ENCODE assay signal across 18 cellular contexts in genomic region chr11:92267968-92268367, GRCh38. TPM values are rescaled to one million over a fixed set of nuclear protein-coding genes. Genes with fewer than 3 reads are reported as not detected.
DNase-seq lines count a peak whose midpoint lies in the region; TF ChIP-seq lines count a peak whose summit lies in the region.
"Had no signal": no experiment of that assay in that cellular context is flagged by ENCODE, and none has a peak within 500 bp of the region (broad histone marks: within the 10 kb centered on the region; RNA-seq: fewer than 3 reads in every experiment).

No MANE protein-coding gene starts in this region.

- H3K9ac ChIP-seq in endodermal cell (ENCODE audit: extremely low read depth, low read length, poor library complexity, severe bottlenecking), result no peak overlapping the region

- H3K27me3 ChIP-seq in SJSA1 (replicated peaks), result no peaks in the 10 kb centered on the region
- peaks cover 16% of the 10 kb centered on the region for H3K27me3 ChIP-seq in endodermal cell (ENCODE audit: control insufficient read depth, insufficient read depth, low read length, poor library complexity, severe bottlenecking)
- H3K27me3 ChIP-seq: MG63 had no signal

- no peak overlapping the region for H3K27ac ChIP-seq in HEK293 (ENCODE audit: extremely low read depth, low read depth, low read length)
- peak overlapping the region; percentile 92; the same call in 1 of the 2 replicates for H3K27ac ChIP-seq in SJSA1
- no peak overlapping the region for H3K27ac ChIP-seq in endodermal cell (ENCODE audit: low read depth, low read length)

- H3K4me1 ChIP-seq in HEK293 (ENCODE audit: control insufficient read depth, insufficient read depth, low read length) (no peaks in the 10 kb centered on the region), SJSA1 (replicated peaks) (peaks cover 25% of the 10 kb centered on the region), endodermal cell (ENCODE audit: control insufficient read depth, insufficient read depth, low read length) (peaks cover 8% of the 10 kb centered on the region)

- H3K9me3 ChIP-seq in HEK293 (ENCODE audit: control insufficient read depth, insufficient read depth, low read depth, low read length) (no peaks in the 10 kb centered on the region), SJSA1 (replicated peaks) (no peaks in the 10 kb centered on the region), endodermal cell (ENCODE audit: control insufficient read depth, low read length) (no peaks in the 10 kb centered on the region)
- H3K9me3 ChIP-seq: MG63 had no signal

- H3K4me3 Mint-ChIP-seq in endodermal cell (no peak overlapping the region), type B pancreatic cell (no peak overlapping the region)
- H3K4me3 Mint-ChIP-seq: CD4-positive, CD25-positive, alpha-beta regulatory T cell had no signal

- H3K36me3 ChIP-seq in HEK293 (ENCODE audit: control insufficient read depth in 2 of 2, insufficient read depth in 1 of 2, low read length in 2 of 2), result no peaks in the 10 kb centered on the region
- H3K36me3 ChIP-seq in SJSA1, result no peaks in the 10 kb centered on the region
- no peaks in the 10 kb centered on the region for H3K36me3 ChIP-seq in endodermal cell (ENCODE audit: control insufficient read depth, insufficient read depth, low read length)
- H3K36me3 ChIP-seq: MG63 had no signal

- H3K4me1 Mint-ChIP-seq in endodermal cell, result peaks cover 39% of the 10 kb centered on the region
- H3K4me1 Mint-ChIP-seq in type B pancreatic cell (ENCODE audit: unreplicated experiment), result peaks cover 33% of the 10 kb centered on the region
- H3K4me1 Mint-ChIP-seq: CD4-positive, CD25-positive, alpha-beta regulatory T cell had no signal

- H3K36me3 Mint-ChIP-seq in endodermal cell (ENCODE audit: low read depth), result no peaks in the 10 kb centered on the region
- peaks cover 4% of the 10 kb centered on the region for H3K36me3 Mint-ChIP-seq in type B pancreatic cell
- H3K36me3 Mint-ChIP-seq: CD4-positive, CD25-positive, alpha-beta regulatory T cell had no signal

- H3K27me3 Mint-ChIP-seq in endodermal cell (ENCODE audit: insufficient read depth) (peaks cover 20% of the 10 kb centered on the region), type B pancreatic cell (no peaks in the 10 kb centered on the region)
- H3K27me3 Mint-ChIP-seq: CD4-positive, CD25-positive, alpha-beta regulatory T cell had no signal

- DNase-seq in SJSA1 (ENCODE audit: low read depth in 1 of 2, low spot score in 2 of 2), result no peak
- no peak for DNase-seq in endodermal cell
- DNase-seq in type B pancreatic cell (ENCODE audit: extremely low spot score, unreplicated experiment), result no peak
- DNase-seq in G401 (ENCODE audit: low spot score), result no peak
- DNase-seq in GF-D8 (lab: John Stamatoyannopoulos, UW), result no peak
- DNase-seq in NCI-H345 treated with DMSO at 0.1 percent for 48 hours (lab: John Stamatoyannopoulos, UW; ENCODE audit: unreplicated experiment), result no peak
- DNase-seq: CD4-positive, CD25-positive, alpha-beta regulatory T cell; DMS 273 treated with DMSO at 0.1 percent for 48 hours; DND-41; MG63; NCI-H1417; NCI-H1694 treated with DMSO at 0.1 percent for 48 hours; NCI-H2081 treated with DMSO at 0.1 percent for 48 hours; NCI-H446 treated with DMSO at 0.1 percent for 48 hours; NCI-H526 treated with DMSO at 0.1 percent for 48 hours; SHP77 had no signal

- in situ Hi-C loops in G401 (cut with HindIII; ENCODE audit: low sequenced_read_pairs), result no loop called here

- no peak for TF ChIP-seq CTCF in HEK293 (tag by site-specific recombination; IDR thresholded peaks at IDR 0.05)
- TF ChIP-seq CTCF in endodermal cell (conservative IDR thresholded peaks at IDR 0.05), result no peak
- no peak for TF ChIP-seq CTCF in type B pancreatic cell (conservative IDR thresholded peaks at IDR 0.05)

- CTCF ChIA-PET in HEK293 (lab: Yijun Ruan, JAX), result interaction anchor here (1.0 kb wide), 1 partner anchor 120 kb away, joined by 3 read pairs; no protein-coding TSS in a partner anchor

- H3K27ac Mint-ChIP-seq in endodermal cell (peak overlapping the region; percentile 27), type B pancreatic cell (peak overlapping the region; percentile 5)
- H3K27ac Mint-ChIP-seq: CD4-positive, CD25-positive, alpha-beta regulatory T cell had no signal

- H3K9me3 Mint-ChIP-seq in endodermal cell (no peaks in the 10 kb centered on the region), type B pancreatic cell (no peaks in the 10 kb centered on the region)

- POLR2A ChIA-PET in HEK293 (lab: Yijun Ruan, JAX), result interaction anchor here (1.5 to 1.8 kb wide), 2 partner anchors 10 to 42 kb away, joined by 3 to 4 read pairs; no protein-coding TSS in a partner anchor

- H3K4me3 ChIP-seq in HEK293 (ENCODE audit: low read depth, low read length), result no peak overlapping the region
- no peak overlapping the region for H3K4me3 ChIP-seq in SJSA1
- no peak overlapping the region for H3K4me3 ChIP-seq in endodermal cell (ENCODE audit: low read length)
- H3K4me3 ChIP-seq: K562, MG63 had no signal

TF ChIP-seq in HEK293, 187 proteins besides CTCF, POLR2A, EP300 and RAD21:
- TF ChIP-seq ZNF670 (tag by site-specific recombination; IDR thresholded peaks at IDR 0.05; ENCODE audit: low read depth) (no peak), PRDM6 (tag by site-specific recombination; IDR thresholded peaks at IDR 0.05) (peak; percentile 15; the same call in 1 of the 2 replicates), ZNF664 (tag by site-specific recombination; IDR thresholded peaks at IDR 0.05) (0 out of 2 replicates have a peak, but pooled peaks have one; percentile 11), ZNF624 (tag by site-specific recombination; IDR thresholded peaks at IDR 0.05) (no peak), ZNF501 (tag by site-specific recombination; IDR thresholded peaks at IDR 0.05) (no peak), ZNF692 (tag by site-specific recombination; IDR thresholded peaks at IDR 0.05) (no peak), ZNF423 (tag by site-specific recombination; IDR thresholded peaks at IDR 0.05) (no peak), ZNF404 (tag by site-specific recombination; IDR thresholded peaks at IDR 0.05) (no peak), ZNF768 (tag by site-specific recombination; IDR thresholded peaks at IDR 0.05) (peak; percentile 62; the same call in 1 of the 2 replicates), ZNF560 (tag by site-specific recombination; IDR thresholded peaks at IDR 0.05; ENCODE audit: borderline replicate concordance) (no peak), ZNF18 (tag by site-specific recombination; IDR thresholded peaks at IDR 0.05) (no peak)

RNA-seq across cellular contexts. Expression of gene FAT3, which starts 43.4 kb away (rescaled TPM):
- total RNA-seq in SJSA1 (2014; rRNA removed; shearing (Covaris generic)), result 0.16 and 0.32 TPM in 2 replicates
- 10 to 100 TPM; 11.6 to 24.9 TPM for total RNA-seq in endodermal cell
- polyA plus RNA-seq in endodermal cell (2013, experiment 1 of 2), result 11.5 TPM
- 12.7 TPM for polyA plus RNA-seq in endodermal cell (2013, experiment 2 of 2)
- total RNA-seq in type B pancreatic cell (ENCODE audit: low replicate concordance), result 31.5 and 70.0 TPM in 2 replicates
- under 0.01 TPM in 1 of 2 replicates, not detected in the other for total RNA-seq in G401 (2014; rRNA removed; shearing (Covaris generic))
- total RNA-seq: CD4-positive, CD25-positive, alpha-beta regulatory T cell had no signal
- polyA plus RNA-seq: CD4-positive, CD25-positive, alpha-beta regulatory T cell had no signal
